Comparison of ENCODE assay signal across 8 cellular contexts in genomic region chr1:89804646-89805237, GRCh38. TPM values are rescaled to one million over a fixed set of nuclear protein-coding genes. Genes with fewer than 3 reads are reported as not detected.
DNase-seq lines count a peak whose midpoint lies in the region; ATAC-seq, FAIRE-seq and TF ChIP-seq lines count a peak whose summit lies in the region.

No MANE protein-coding gene starts in this region.

- no peaks in the 10 kb centered on the region for H3K36me3 ChIP-seq in astrocyte (ENCODE audit: insufficient read depth, low read length)
- H3K36me3 ChIP-seq in small intestine (ENCODE audit: control insufficient read depth in 2 of 2, insufficient read depth in 2 of 2, low read length in 2 of 2): no peaks in the 10 kb centered on the region

- no peak overlapping the region for H3K4me2 ChIP-seq in astrocyte (ENCODE audit: low read length)

- H3K9ac ChIP-seq in astrocyte (ENCODE audit: low read length): no peak overlapping the region

- no peaks in the 10 kb centered on the region for H4K20me1 ChIP-seq in astrocyte (ENCODE audit: insufficient read depth, low read length)

- no peak overlapping the region for H2AFZ ChIP-seq in astrocyte (ENCODE audit: low read depth, low read length)

- 0% methylated on average over 4 of the region's 4 CpGs for WGBS in small intestine, 3 donors

- FAIRE-seq in astrocyte (lab: Jason Lieb, UNC): no peak
- peak; percentile 62 for FAIRE-seq in small intestine (lab: Jason Lieb, UNC)

- DNase-seq in GM13976 (ENCODE audit: low spot score) (peak; percentile 71), NCI-H2029 (lab: John Stamatoyannopoulos, UW) (peak; percentile 83), T-helper 9 cell (peak; percentile 82), astrocyte (ENCODE audit: low read depth) (peak; percentile 49), hepatic stellate cell (ENCODE audit: low spot score) (peak; percentile 66), small intestine (peak; percentile 84)

- no peak overlapping the region for H3K4me3 Mint-ChIP-seq in astrocyte (ENCODE audit: unreplicated experiment)

- H3K4me1 Mint-ChIP-seq in astrocyte (ENCODE audit: low read depth, unreplicated experiment): peaks cover 13% of the 10 kb centered on the region

- ATAC-seq in HG02852 (IDR thresholded peaks at IDR 0.05; ENCODE audit: unreplicated experiment) (peak; percentile 91), GM21447 (IDR thresholded peaks at IDR 0.05; ENCODE audit: unreplicated experiment) (no peak)

- peaks cover 6% of the 10 kb centered on the region for H3K27me3 Mint-ChIP-seq in astrocyte (ENCODE audit: low read depth, unreplicated experiment)

- no peak overlapping the region for H3K27ac Mint-ChIP-seq in astrocyte (ENCODE audit: unreplicated experiment)

- no peak overlapping the region for H3K27ac ChIP-seq in astrocyte (ENCODE audit: low read depth, low read length)
- no peak overlapping the region for H3K27ac ChIP-seq in small intestine (ENCODE audit: low read depth in 1 of 2, low read length in 1 of 2)

- no peaks in the 10 kb centered on the region for H3K9me3 Mint-ChIP-seq in astrocyte (ENCODE audit: unreplicated experiment)

- H3K9me3 ChIP-seq in astrocyte (ENCODE audit: insufficient read depth, low read depth, low read length) (no peaks in the 10 kb centered on the region), small intestine (ENCODE audit: control insufficient read depth, low read depth) (no peaks in the 10 kb centered on the region)

- H3K79me2 ChIP-seq in astrocyte (ENCODE audit: insufficient read depth, low read length): no peaks in the 10 kb centered on the region

- H3K4me3 ChIP-seq in astrocyte (ENCODE audit: insufficient read depth, low read depth, low read length): no peak overlapping the region
- H3K4me3 ChIP-seq in small intestine (ENCODE audit: low read depth in 1 of 2, low read length in 2 of 2): no peak overlapping the region

- in situ Hi-C loops in GM13976 (cut with MboI; ENCODE audit: low sequenced_read_pairs, unreplicated experiment): no loop called here

- no peaks in the 10 kb centered on the region for H3K27me3 ChIP-seq in astrocyte (ENCODE audit: insufficient read depth, low read length)
- no peaks in the 10 kb centered on the region for H3K27me3 ChIP-seq in small intestine (ENCODE audit: control insufficient read depth in 2 of 2, insufficient read depth in 2 of 2, low read length in 2 of 2)

- H3K36me3 Mint-ChIP-seq in astrocyte (ENCODE audit: low read depth, unreplicated experiment): no peaks in the 10 kb centered on the region

- peak; percentile 85 for TF ChIP-seq CTCF in GM13976 (IDR thresholded peaks at IDR 0.05; ENCODE audit: borderline replicate concordance, control extremely low read depth, extremely low read depth, insufficient read depth, missing control alignments)
- TF ChIP-seq CTCF in astrocyte (IDR thresholded peaks at IDR 0.05; ENCODE audit: insufficient read depth, low read depth, low read length): peak; percentile 97

- H3K4me1 ChIP-seq in astrocyte (ENCODE audit: insufficient read depth, low read length): peaks cover 7% of the 10 kb centered on the region
- no peaks in the 10 kb centered on the region for H3K4me1 ChIP-seq in small intestine (ENCODE audit: control insufficient read depth in 2 of 2, insufficient read depth in 1 of 2, low read depth in 1 of 2, low read length in 1 of 2)

RNA-seq across cellular contexts. Expression of gene LRRC8D, which starts 16.1 kb away (rescaled TPM):
- 34.1 and 36.9 TPM in 2 replicates for total RNA-seq in astrocyte
- 10 to 100 TPM; 13.0 to 22.1 (median 18.3) TPM for polyA plus RNA-seq in small intestine
